In the genomic region with DNA sequence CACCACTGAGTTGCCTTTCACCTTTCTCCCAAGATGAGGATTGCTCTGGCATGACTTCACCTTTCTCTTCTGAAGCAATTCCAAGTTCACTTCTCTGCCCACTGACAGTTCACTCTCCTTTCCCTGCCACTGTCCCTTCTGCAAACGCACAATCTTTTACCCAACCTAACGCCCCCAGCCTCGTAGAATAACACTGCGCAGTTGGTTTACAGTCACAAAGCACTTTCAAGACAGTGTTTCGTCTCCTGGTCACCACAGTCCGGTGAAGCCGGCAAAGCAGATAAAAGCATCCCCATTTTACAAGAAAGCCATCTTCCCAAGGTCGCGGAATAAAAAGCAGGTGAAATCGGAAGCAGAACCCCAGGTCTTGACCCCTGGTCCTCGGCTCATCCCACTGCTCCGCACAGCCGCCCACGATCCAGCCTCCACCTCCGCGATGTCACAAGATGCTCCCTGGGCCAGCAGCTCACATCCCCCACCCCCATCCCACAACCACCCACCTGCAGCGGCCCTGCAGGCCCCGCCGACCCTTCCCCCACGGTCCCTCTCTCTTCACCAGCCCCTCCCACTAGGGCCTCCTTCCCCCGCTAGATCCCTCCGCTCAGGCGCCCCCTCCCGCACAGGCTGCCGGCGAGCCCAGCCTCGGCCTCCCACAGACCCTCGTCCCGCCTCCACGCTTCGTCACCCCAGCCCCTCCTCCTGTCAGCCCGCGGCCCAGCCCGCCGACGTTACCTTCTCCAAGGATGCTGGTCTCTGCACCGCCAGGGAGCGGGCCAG, we compare ENCODE assay signal across 8 cellular contexts.
DNase-seq lines count a peak whose midpoint lies in the region; ATAC-seq lines count a peak whose summit lies in the region.

No MANE protein-coding gene starts in this region.

- ATAC-seq in GM18870 (IDR thresholded peaks at IDR 0.05; ENCODE audit: unreplicated experiment) (peak; percentile 47), HG03135 (IDR thresholded peaks at IDR 0.05; ENCODE audit: unreplicated experiment) (peak; percentile 37)

- H3K27ac ChIP-seq in cingulate gyrus (ENCODE audit: low read depth, low read length) (peak overlapping the region; percentile 85), layer of hippocampus (ENCODE audit: low read depth, low read length) (peak overlapping the region; percentile 88)

- DNase-seq in ACHN (peak; percentile 79), NCI-H345 treated with DMSO at 0.1 percent for 48 hours (lab: John Stamatoyannopoulos, UW; ENCODE audit: unreplicated experiment) (peak; percentile 36)
- DNase-seq in activated CD4-positive, alpha-beta T cell treated with anti-CD3 and anti-CD28 coated beads for 4 hours, result peak; percentile 86 to 89
- peak; percentile 60 to 67 for DNase-seq in stimulated activated CD4-positive, alpha-beta T cell treated with anti-CD3 and anti-CD28 coated beads, Interleukin-1b, Interleukin-23, amount 100 ng/mL, for 1 hour (ENCODE audit: low read depth in 2 of 2)

- H3K27me3 ChIP-seq in layer of hippocampus (ENCODE audit: control insufficient read depth, insufficient read depth, low read length), result no peaks in the 10 kb centered on the region

- in situ Hi-C loops in ACHN (cut with HindIII; ENCODE audit: low pct_ligation_motif_present, low pct_unique_long_range_greater_than_20kb, low sequenced_read_pairs), result no loop called here

Comparison
In these comparisons a context has a peak if more than half of its experiments do, and no peak if none do; other contexts are left out.
1. Peak in every context shown above with its lines: DNase-seq, ATAC-seq and H3K27ac ChIP-seq.
2. DNase-seq: peak in every context shown above with its lines; median percentile 88 in activated CD4-positive, alpha-beta T cell treated with anti-CD3 and anti-CD28 coated beads for 4 hours; 79 in ACHN; 64 in stimulated activated CD4-positive, alpha-beta T cell treated with anti-CD3 and anti-CD28 coated beads, Interleukin-1b, Interleukin-23, amount 100 ng/mL, for 1 hour; 36 in NCI-H345 treated with DMSO at 0.1 percent for 48 hours.